ENCODE assay signal across 9 cellular contexts in the genomic region with DNA sequence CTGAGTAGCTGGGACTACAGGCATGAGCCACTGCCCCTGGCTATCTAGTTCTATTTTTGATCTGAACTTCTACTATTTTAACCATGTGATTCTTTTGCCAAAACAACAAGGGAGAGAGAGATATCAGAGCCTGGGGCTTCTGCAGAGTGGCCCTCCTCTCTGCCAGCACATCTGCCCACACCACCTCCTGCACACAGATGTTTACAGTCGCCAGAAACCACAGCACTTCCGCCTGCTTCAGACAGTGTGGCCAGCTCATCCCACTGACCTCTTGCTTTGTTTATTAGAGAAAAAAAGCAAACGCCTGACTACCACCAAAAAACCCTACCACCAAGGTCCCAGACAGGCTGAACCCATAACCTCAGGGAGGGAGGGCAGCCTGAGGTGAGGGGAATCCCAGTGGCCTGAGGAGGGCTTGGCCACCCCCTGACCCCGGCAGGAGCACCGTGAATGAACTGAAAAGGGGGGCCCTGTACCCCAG.
DNase-seq lines count a peak whose midpoint lies in the region; ATAC-seq and TF ChIP-seq lines count a peak whose summit lies in the region.
"Had no signal": no experiment of that assay in that cellular context is flagged by ENCODE, and none has a peak within 500 bp of the region (broad histone marks: within the 10 kb centered on the region; RNA-seq: fewer than 3 reads in every experiment).

No MANE protein-coding gene starts in this region.

- no peaks in the 10 kb centered on the region for H3K36me3 ChIP-seq in SJCRH30
- H3K36me3 ChIP-seq in testis (ENCODE audit: low read depth, missing control alignments) = no peaks in the 10 kb centered on the region

- no peak overlapping the region for H3K27ac ChIP-seq in SJCRH30
- H3K27ac ChIP-seq in testis = no peak overlapping the region
- H3K27ac ChIP-seq: HL-60 had no signal

- no peaks in the 10 kb centered on the region for H3K27me3 ChIP-seq in SJCRH30
- no peaks in the 10 kb centered on the region for H3K27me3 ChIP-seq in testis

- peak; percentile 86 for ATAC-seq in HG02588 (IDR thresholded peaks at IDR 0.05; ENCODE audit: unreplicated experiment)

- no peaks in the 10 kb centered on the region for H3K9me3 ChIP-seq in SJCRH30 (replicated peaks)
- no peaks in the 10 kb centered on the region for H3K9me3 ChIP-seq in testis

- H3K4me3 ChIP-seq in GM12865 (ENCODE audit: low read depth, low read length) = no peak overlapping the region
- H3K4me3 ChIP-seq in SJCRH30 = no peak overlapping the region
- no peak overlapping the region for H3K4me3 ChIP-seq in testis

- TF ChIP-seq POLR2A in testis (IDR thresholded peaks at IDR 0.05) = no peak

- DNase-seq in GM12865 (ENCODE audit: low read depth) = peak; percentile 80
- DNase-seq in SJCRH30 = peak; percentile 22 to 51
- DNase-seq in kidney tubule cell (ENCODE audit: low spot score) = peak; percentile 26
- DNase-seq in NCI-H526 treated with DMSO at 0.1 percent for 48 hours (lab: John Stamatoyannopoulos, UW) = no peak
- no peak for DNase-seq in activated naive CD4-positive, alpha-beta T cell treated with anti-CD3 and anti-CD28 coated beads, Interleukin-2, amount 50 U/mL, for 16 hours
- no peak for DNase-seq in HK-2 (ENCODE audit: unreplicated experiment)
- DNase-seq in testis = no peak

- 36 to 42% methylated on average over 5 of the region's 5 CpGs for WGBS in testis, 2 donors

- intact Hi-C loops in testis (cut with DNase I; ENCODE audit: low total_unique reads) = no loop called here

- TF ChIP-seq CTCF in GM12865 (IDR thresholded peaks at IDR 0.05; ENCODE audit: insufficient read depth, low read depth, low read length, missing control alignments) (no peak), testis (IDR thresholded peaks at IDR 0.05) (no peak)

- peaks cover 10% of the 10 kb centered on the region for H3K4me1 ChIP-seq in SJCRH30
- H3K4me1 ChIP-seq in testis = no peaks in the 10 kb centered on the region

Comparison
In these comparisons a context has a peak if more than half of its experiments do, and no peak if none do; other contexts are left out.
1. DNase-seq: peak in GM12865 (single experiment), SJCRH30 (2 of 2) and kidney tubule cell (single experiment); none in NCI-H526 treated with DMSO at 0.1 percent for 48 hours (single experiment), activated naive CD4-positive, alpha-beta T cell treated with anti-CD3 and anti-CD28 coated beads, Interleukin-2, amount 50 U/mL, for 16 hours (single experiment), HK-2 (single experiment) and testis (single experiment).